In the genomic region with DNA sequence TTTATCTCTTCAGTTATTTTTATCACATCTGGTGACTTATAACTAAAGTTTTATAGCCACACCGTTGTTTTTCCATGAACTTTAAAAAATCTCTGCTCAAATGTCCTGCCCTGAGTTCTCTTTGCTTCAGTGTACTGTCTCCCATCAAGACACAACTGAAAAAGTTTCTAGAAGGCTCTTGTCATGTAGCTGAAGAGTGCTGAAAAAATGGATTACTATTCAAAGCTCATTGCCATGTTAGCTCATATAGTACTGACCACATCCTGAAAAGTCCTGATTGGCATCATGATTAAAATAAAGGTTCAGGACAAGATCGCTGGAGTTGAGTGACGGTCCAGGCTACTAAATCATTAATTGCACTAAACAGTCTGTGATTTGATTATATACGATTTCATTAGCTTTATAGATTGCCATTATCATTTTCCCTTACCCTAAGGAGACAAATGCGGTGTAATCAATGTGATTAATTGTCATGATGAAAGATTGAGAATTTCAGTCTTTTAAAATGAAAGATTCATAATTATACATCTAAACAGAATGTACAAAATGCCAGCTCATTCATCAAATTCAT, we compare ENCODE assay signal across 12 cellular contexts.
A peak's percentile ranks its signal among the peaks of the same experiment; 100 is the strongest.
DNase-seq lines count a peak whose midpoint lies in the region; ATAC-seq, FAIRE-seq and TF ChIP-seq lines count a peak whose summit lies in the region.
"Had no signal": no experiment of that assay in that cellular context is flagged by ENCODE, and none has a peak within 500 bp of the region (broad histone marks: within the 10 kb centered on the region; RNA-seq: fewer than 3 reads in every experiment).

No MANE protein-coding gene starts in this region.

- peaks cover 0 to 27% (median 0%) of the 10 kb centered on the region in 4 donors for H3K4me1 ChIP-seq in Peyer's patch

- DNase-seq in EH (ENCODE audit: low read depth) (peak; percentile 6), Peyer's patch (no peak), fibroblast of villous mesenchyme (ENCODE audit: low read depth) (peak; percentile 23), HTR-8/SVneo (ENCODE audit: insufficient read length, low spot score) (no peak)
- DNase-seq: activated CD8-positive, alpha-beta T cell treated with anti-CD3 and anti-CD28 coated beads for 36 hours; cortex of kidney; H7; T1000 had no signal

- H3K4me3 ChIP-seq in Peyer's patch (no peak overlapping the region), fibroblast of villous mesenchyme (ENCODE audit: low read depth, low read length) (no peak overlapping the region), skin epidermis (no peak overlapping the region)

- no peaks in the 10 kb centered on the region for H3K27me3 ChIP-seq in Peyer's patch

- H3K36me3 ChIP-seq in Peyer's patch = peaks cover 0 to 9% (median 0%) of the 10 kb centered on the region in 3 donors

- no peak for ATAC-seq in GM21737 (IDR thresholded peaks at IDR 0.05; ENCODE audit: unreplicated experiment)
- ATAC-seq in HG02884 (IDR thresholded peaks at IDR 0.05; ENCODE audit: unreplicated experiment) = no peak
- ATAC-seq: activated CD8-positive, alpha-beta T cell treated with anti-CD3 and anti-CD28 coated beads for 36 hours had no signal

- TF ChIP-seq CTCF in Peyer's patch (IDR thresholded peaks at IDR 0.05) (no peak), fibroblast of villous mesenchyme (IDR thresholded peaks at IDR 0.05; ENCODE audit: insufficient read depth, low read depth, low read length) (no peak)

- no peaks in the 10 kb centered on the region for H3K9me3 ChIP-seq in Peyer's patch

- H3K27ac ChIP-seq in Peyer's patch = peak overlapping the region in 3 of 4 donors; percentile 26 to 69 (median 27)
- H3K27ac ChIP-seq in skin epidermis = peak overlapping the region in 16 of 21 experiments; percentile 13 to 83 (median 59)

- no peak for FAIRE-seq in HTR-8/SVneo (lab: Jason Lieb, UNC)
- FAIRE-seq: D721Med had no signal

- no peak for TF ChIP-seq POLR2A in Peyer's patch (IDR thresholded peaks at IDR 0.05)

Comparison
In these comparisons a context has a peak if more than half of its experiments do, and no peak if none do; other contexts are left out.
1. DNase-seq: peak in EH (single experiment) and fibroblast of villous mesenchyme (single experiment); none in Peyer's patch (0 of 3) and HTR-8/SVneo (single experiment).